ENCODE assay signal across 22 cellular contexts in genomic region chr12:123404581-123404980, GRCh38. TPM values are rescaled to one million over a fixed set of nuclear protein-coding genes. Genes with fewer than 3 reads are reported as not detected.
DNase-seq lines count a peak whose midpoint lies in the region; ATAC-seq, FAIRE-seq and TF ChIP-seq lines count a peak whose summit lies in the region.
"Had no signal": no experiment of that assay in that cellular context is flagged by ENCODE, and none has a peak within 500 bp of the region (broad histone marks: within the 10 kb centered on the region; RNA-seq: fewer than 3 reads in every experiment).

No MANE protein-coding gene starts in this region.

- no peaks in the 10 kb centered on the region for H3K27me3 ChIP-seq in GM12878 (replicated peaks in 1 of 2; ENCODE audit: control insufficient read depth in 2 of 2, insufficient read depth in 2 of 2, low read length in 1 of 2)
- no peaks in the 10 kb centered on the region for H3K27me3 ChIP-seq in neutrophil
- H3K27me3 ChIP-seq: BLaER1, SJCRH30 had no signal

- peak overlapping the region in 1 of 4 donors; percentile 23 for H3K4me3 Mint-ChIP-seq in IgD-negative memory B cell
- H3K4me3 Mint-ChIP-seq: CD4-positive, alpha-beta memory T cell; GM23338 had no signal

- SMC1A ChIA-PET in GM12878 (lab: Charles Lee; ENCODE audit: uncharacterized antibody, unreplicated experiment): interaction anchor here (1.0 to 1.5 kb wide), 4 partner anchors 12 to 60 kb away, joined by 3 to 4 read pairs (median 4); no protein-coding TSS in a partner anchor

- intact Hi-C loops in GM12878 (cut with micrococcal nuclease; ENCODE audit: unreplicated experiment): no loop called here
- intact Hi-C loops in left cardiac atrium (cut with DNase I): no loop called here

- H3K9me3 Mint-ChIP-seq in IgD-negative memory B cell: no peaks in the 10 kb centered on the region
- H3K9me3 Mint-ChIP-seq: GM23338 had no signal

- in situ Hi-C loops in GM12878 (cut with MboI): no loop called here

- ATAC-seq in GM12878 (peak; percentile 44), left cardiac atrium (no peak)
- ATAC-seq: A549, GM23338 had no signal

- no peak for TF ChIP-seq CTCF in GM12878 (IDR thresholded peaks at IDR 0.05 in 2 of 3, conservative IDR thresholded peaks at IDR 0.05 in 1 of 3; ENCODE audit: control insufficient read depth in 2 of 3, extremely low read depth in 1 of 3, insufficient read depth in 1 of 3, low read depth in 3 of 3, low read length in 3 of 3)
- no peak for TF ChIP-seq CTCF in neutrophil (IDR thresholded peaks at IDR 0.05)

- no peak overlapping the region for H3K9ac ChIP-seq in GM12878 (ENCODE audit: control insufficient read depth, insufficient read depth, low read length)
- H3K9ac ChIP-seq: BLaER1 had no signal

- no peak for TF ChIP-seq RAD21 in GM12878 (IDR thresholded peaks at IDR 0.05; ENCODE audit: insufficient read depth, low read depth, low read length)

- H2AFZ ChIP-seq in GM12878 (ENCODE audit: control insufficient read depth, low read depth, low read length): no peak overlapping the region
- H2AFZ ChIP-seq: GM23338, PC-9 had no signal

- H3K27me3 Mint-ChIP-seq in IgD-negative memory B cell: no peaks in the 10 kb centered on the region
- H3K27me3 Mint-ChIP-seq: CD4-positive, alpha-beta memory T cell had no signal

- POLR2A ChIA-PET in GM12878 (lab: Charles Lee): interaction anchor here (0.6 kb wide), 1 partner anchor 48 kb away, joined by 3 read pairs; no protein-coding TSS in a partner anchor

- no peak overlapping the region for H3K4me2 ChIP-seq in GM12878 (ENCODE audit: control insufficient read depth, insufficient read depth)
- H3K4me2 ChIP-seq: A549, BLaER1, GM23338, PC-9 had no signal

- no peak for FAIRE-seq in GM12878 (lab: Jason Lieb, UNC)
- FAIRE-seq: A549, GM19239 had no signal

- RAD21 ChIA-PET in GM12878 (lab: Charles Lee; ENCODE audit: unreplicated experiment): interaction anchor here (1.2 kb wide), 1 partner anchor 20 kb away, joined by 4 read pairs; the partner anchor contains the start of gene KMT5A

- 66% methylated on average over 9 of the region's 9 CpGs for WGBS in GM12878 (ENCODE audit: insufficient coverage, insufficient replicate concordance, low lambda C conversion rate, missing lambda C conversion rate)

- peaks cover 0 to 7% (median 5%) of the 10 kb centered on the region in 3 donors for H3K4me1 Mint-ChIP-seq in IgD-negative memory B cell

- no peak overlapping the region for H3K4me3 ChIP-seq in GM12878
- H3K4me3 ChIP-seq in neutrophil (ENCODE audit: low read depth in 1 of 2, low read length in 1 of 2): no peak overlapping the region
- H3K4me3 ChIP-seq: A549, BLaER1, GM23338, PC-9, SJCRH30 had no signal

- no peaks in the 10 kb centered on the region for H4K20me1 ChIP-seq in GM12878 (ENCODE audit: control insufficient read depth, insufficient read depth)

- no TSS peak for BruUV-seq in GM12878 (replicated peaks; lab: Mats Ljungman, UMichigan)

- peak overlapping the region; percentile 21 to 67 (median 31) for H3K27ac Mint-ChIP-seq in IgD-negative memory B cell
- H3K27ac Mint-ChIP-seq: GM23338 had no signal

- H3K36me3 ChIP-seq in GM12878 (ENCODE audit: control insufficient read depth in 2 of 2, insufficient read depth in 2 of 2, low read length in 1 of 2) (peaks cover 17 to 19% of the 10 kb centered on the region in 2 experiments), neutrophil (peaks cover 77% of the 10 kb centered on the region)

- DNase-seq in GM12878 (ENCODE audit: low read depth, low spot score) (no peak), SIG-M5 treated with dmso at 0.1 percent for 504 hours (lab: John Stamatoyannopoulos, UW; ENCODE audit: unreplicated experiment) (no peak), left cardiac atrium (no peak)
- DNase-seq: CD4-positive, alpha-beta memory T cell; DMS153; GDM1; HCEC 1CT; Kasumi-1; MM.1S; NCI-H1092; NCI-H1436 treated with DMSO at 0.1 percent for 48 hours; NCI-H2029; NCI-H345; NCI-H524 treated with DMSO at 0.1 percent for 48 hours; PC-9; SJCRH30 had no signal

- H3K36me3 Mint-ChIP-seq in IgD-negative memory B cell: no peaks in the 10 kb centered on the region

- TF ChIP-seq EP300 in GM12878 (IDR thresholded peaks at IDR 0.05; ENCODE audit: borderline replicate concordance in 1 of 2, control insufficient read depth in 1 of 2, low read depth in 2 of 2, low read length in 2 of 2): no peak

- CTCF ChIA-PET in GM12878 (lab: Yijun Ruan, JAX): no interaction called here

- no peak for TF ChIP-seq POLR2A in GM12878 (IDR thresholded peaks at IDR 0.05; ENCODE audit: low read depth, low read length)

- H3K27ac ChIP-seq in GM12878 (ENCODE audit: control insufficient read depth, insufficient read depth) (no peak overlapping the region), neutrophil (peak overlapping the region; percentile 78)
- H3K27ac ChIP-seq: A549, BLaER1, PC-9, SJCRH30 had no signal

- H3K79me2 ChIP-seq in GM12878 (ENCODE audit: control insufficient read depth, insufficient read depth, low read length): no peaks in the 10 kb centered on the region; the same call in none of the 2 replicates

- H3K9me3 ChIP-seq in GM12878 (replicated peaks; ENCODE audit: control insufficient read depth, insufficient read depth, low read length) (no peaks in the 10 kb centered on the region), neutrophil (no peaks in the 10 kb centered on the region)
- H3K9me3 ChIP-seq: A549, BLaER1, SJCRH30 had no signal

- H3K4me1 ChIP-seq in GM12878 (ENCODE audit: control insufficient read depth, insufficient read depth, low read length): no peaks in the 10 kb centered on the region
- H3K4me1 ChIP-seq in neutrophil (ENCODE audit: control insufficient read depth in 1 of 2, insufficient read depth in 1 of 2, low read depth in 1 of 2, low read length in 1 of 2): peaks cover 6 to 27% of the 10 kb centered on the region in 2 experiments
- H3K4me1 ChIP-seq: A549, SJCRH30 had no signal

RNA-seq across cellular contexts. Expression of gene KMT5A, which starts 20.6 kb away (rescaled TPM):
- polyA plus RNA-seq in IgD-negative memory B cell: 3.0 TPM
- total RNA-seq in GM12878 (2013; cell fraction: nucleolus; rRNA removed): 46.9 and 65.3 TPM in 2 replicates
- 33.7 and 41.3 TPM in 2 replicates for total RNA-seq in GM12878 (2014; rRNA removed)
- total RNA-seq in GM12878 (2014; rRNA removed; fragmentation: Illumina TruSeq; extraction: Trizol): 39.2 and 39.4 TPM in 2 replicates
- total RNA-seq in GM12878 (2021): 39.2 and 47.1 TPM in 2 replicates
- polyA plus RNA-seq in GM12878 (2011; ENCODE audit: low read depth): 12.8 TPM
- 30.0 and 31.8 TPM in 2 replicates for polyA plus RNA-seq in GM12878 (2011; rRNA removed)
- polyA plus RNA-seq in GM12878 (2011; cell fraction: cytosol; rRNA removed): 26.0 and 27.7 TPM in 2 replicates
- 69.3 and 82.9 TPM in 2 replicates for polyA plus RNA-seq in GM12878 (2011; cell fraction: nucleus; rRNA removed)
- 25.0 and 25.3 TPM in 2 replicates for polyA plus RNA-seq in GM12878 (2012)
- 45.4 and 54.2 TPM in 2 replicates for polyA plus RNA-seq in GM12878 (2014; fragmentation: Illumina TruSeq; extraction: Trizol)
- 1 to 10 TPM; 3.2 to 6.8 TPM for polyA plus RNA-seq in GM12878 (2014; fragmentation: Nextera tagmentation; extraction: Ambion mirVana)
- 34.7 and 41.0 TPM in 2 replicates for polyA plus RNA-seq in GM12878 (2014; rRNA removed)
- 10 to 100 TPM; 17.3 to 18.3 TPM for polyA plus RNA-seq in GM12878 (2016; fragmentation: Nextera tagmentation; extraction: Ambion mirVana)
- polyA minus RNA-seq in GM12878 (2011; rRNA and poly(A)+ RNA removed): 22.1 and 23.6 TPM in 2 replicates
- 8.7 and 13.2 TPM in 2 replicates for polyA minus RNA-seq in GM12878 (2011; cell fraction: cytosol; rRNA and poly(A)+ RNA removed)
- 20.3 and 27.7 TPM in 2 replicates for polyA minus RNA-seq in GM12878 (2011; cell fraction: nucleus; rRNA and poly(A)+ RNA removed)
- total RNA-seq in left cardiac atrium: 10 to 100 TPM; 17.6 to 22.9 TPM

RNA-seq across cellular contexts. Expression of gene RILPL2, which starts 31.9 kb away (rescaled TPM):
- 14.3 TPM for polyA plus RNA-seq in IgD-negative memory B cell
- total RNA-seq in GM12878 (2013; cell fraction: nucleolus; rRNA removed): 14.7 and 14.8 TPM in 2 replicates
- total RNA-seq in GM12878 (2014; rRNA removed): 18.9 and 19.2 TPM in 2 replicates
- total RNA-seq in GM12878 (2014; rRNA removed; fragmentation: Illumina TruSeq; extraction: Trizol): 16.9 and 17.8 TPM in 2 replicates
- 18.7 and 19.2 TPM in 2 replicates for total RNA-seq in GM12878 (2021)
- polyA plus RNA-seq in GM12878 (2011; ENCODE audit: low read depth): 11.1 TPM
- polyA plus RNA-seq in GM12878 (2011; rRNA removed): 21.8 and 23.9 TPM in 2 replicates
- 17.7 and 21.6 TPM in 2 replicates for polyA plus RNA-seq in GM12878 (2011; cell fraction: cytosol; rRNA removed)
- 7.4 and 9.1 TPM in 2 replicates for polyA plus RNA-seq in GM12878 (2011; cell fraction: nucleus; rRNA removed)
- polyA plus RNA-seq in GM12878 (2012): 17.7 and 21.4 TPM in 2 replicates
- 15.8 and 20.3 TPM in 2 replicates for polyA plus RNA-seq in GM12878 (2014; fragmentation: Illumina TruSeq; extraction: Trizol)
- 1 to 10 TPM; 3.5 to 8.3 TPM for polyA plus RNA-seq in GM12878 (2014; fragmentation: Nextera tagmentation; extraction: Ambion mirVana)
- 23.2 and 24.0 TPM in 2 replicates for polyA plus RNA-seq in GM12878 (2014; rRNA removed)
- polyA plus RNA-seq in GM12878 (2016; fragmentation: Nextera tagmentation; extraction: Ambion mirVana): 10 to 100 TPM; 36.9 to 38.5 TPM
- 8.3 and 9.7 TPM in 2 replicates for polyA minus RNA-seq in GM12878 (2011; rRNA and poly(A)+ RNA removed)
- polyA minus RNA-seq in GM12878 (2011; cell fraction: cytosol; rRNA and poly(A)+ RNA removed): 5.8 and 6.0 TPM in 2 replicates
- polyA minus RNA-seq in GM12878 (2011; cell fraction: nucleus; rRNA and poly(A)+ RNA removed): 2.4 and 4.4 TPM in 2 replicates
- total RNA-seq in left cardiac atrium: 1 to 10 TPM; 3.1 to 3.7 TPM

RNA-seq across cellular contexts. Expression of gene SBNO1, which starts 39.9 kb away (rescaled TPM):
- polyA plus RNA-seq in IgD-negative memory B cell (25.3 TPM), GM12878 (2011; rRNA removed) (19.8 and 29.3 TPM in 2 replicates), GM12878 (2014; fragmentation: Illumina TruSeq; extraction: Trizol) (22.0 and 28.2 TPM in 2 replicates), GM12878 (2014; fragmentation: Nextera tagmentation; extraction: Ambion mirVana) (10 to 100 TPM in 1 of 2 experiments, 1 to 10 TPM in 1; 7.5 to 10.9 TPM), GM12878 (2014; rRNA removed) (9.9 and 13.3 TPM in 2 replicates), GM12878 (2016; fragmentation: Nextera tagmentation; extraction: Ambion mirVana) (10 to 100 TPM; 33.1 to 37.8 TPM)
- total RNA-seq in GM12878 (2013; cell fraction: nucleolus; rRNA removed): 49.6 and 49.7 TPM in 2 replicates
- total RNA-seq in GM12878 (2014; rRNA removed) (15.8 and 17.6 TPM in 2 replicates), GM12878 (2014; rRNA removed; fragmentation: Illumina TruSeq; extraction: Trizol) (29.9 and 31.1 TPM in 2 replicates), GM12878 (2021) (38.2 and 39.7 TPM in 2 replicates), left cardiac atrium (10 to 100 TPM; 25.9 to 26.1 TPM)
- 12.7 TPM for polyA plus RNA-seq in GM12878 (2011; ENCODE audit: low read depth)
- 6.1 and 8.0 TPM in 2 replicates for polyA plus RNA-seq in GM12878 (2011; cell fraction: cytosol; rRNA removed)
- 7.2 and 10.4 TPM in 2 replicates for polyA plus RNA-seq in GM12878 (2011; cell fraction: nucleus; rRNA removed)
- 18.2 and 19.1 TPM in 2 replicates for polyA plus RNA-seq in GM12878 (2012)
- 25.0 and 35.0 TPM in 2 replicates for polyA minus RNA-seq in GM12878 (2011; rRNA and poly(A)+ RNA removed)
- 10.6 and 13.3 TPM in 2 replicates for polyA minus RNA-seq in GM12878 (2011; cell fraction: cytosol; rRNA and poly(A)+ RNA removed)
- 5.0 and 8.4 TPM in 2 replicates for polyA minus RNA-seq in GM12878 (2011; cell fraction: nucleus; rRNA and poly(A)+ RNA removed)

RNA-seq across cellular contexts. Expression of gene SNRNP35, which starts 53.4 kb away (rescaled TPM):
- polyA plus RNA-seq in IgD-negative memory B cell: 47.5 TPM
- 62.6 and 65.9 TPM in 2 replicates for total RNA-seq in GM12878 (2013; cell fraction: nucleolus; rRNA removed)
- 23.6 and 27.2 TPM in 2 replicates for total RNA-seq in GM12878 (2014; rRNA removed)
- 36.3 and 37.0 TPM in 2 replicates for total RNA-seq in GM12878 (2014; rRNA removed; fragmentation: Illumina TruSeq; extraction: Trizol)
- total RNA-seq in GM12878 (2021): 17.7 and 21.6 TPM in 2 replicates
- polyA plus RNA-seq in GM12878 (2011; ENCODE audit: low read depth): 14.9 TPM
- polyA plus RNA-seq in GM12878 (2011; rRNA removed): 22.0 and 22.6 TPM in 2 replicates
- 18.9 and 20.0 TPM in 2 replicates for polyA plus RNA-seq in GM12878 (2011; cell fraction: cytosol; rRNA removed)
- polyA plus RNA-seq in GM12878 (2011; cell fraction: nucleus; rRNA removed): 12.5 and 19.1 TPM in 2 replicates
- polyA plus RNA-seq in GM12878 (2012): 24.5 and 39.2 TPM in 2 replicates
- 41.0 and 46.9 TPM in 2 replicates for polyA plus RNA-seq in GM12878 (2014; fragmentation: Illumina TruSeq; extraction: Trizol)
- polyA plus RNA-seq in GM12878 (2014; fragmentation: Nextera tagmentation; extraction: Ambion mirVana): 10 to 100 TPM; 25.0 to 49.6 TPM
- polyA plus RNA-seq in GM12878 (2014; rRNA removed): 28.7 and 33.1 TPM in 2 replicates
- polyA plus RNA-seq in GM12878 (2016; fragmentation: Nextera tagmentation; extraction: Ambion mirVana): 10 to 100 TPM; 27.0 to 31.0 TPM
- 16.5 and 19.9 TPM in 2 replicates for polyA minus RNA-seq in GM12878 (2011; rRNA and poly(A)+ RNA removed)
- polyA minus RNA-seq in GM12878 (2011; cell fraction: cytosol; rRNA and poly(A)+ RNA removed): 9.1 and 11.5 TPM in 2 replicates
- polyA minus RNA-seq in GM12878 (2011; cell fraction: nucleus; rRNA and poly(A)+ RNA removed): 12.3 and 26.5 TPM in 2 replicates
- 10 to 100 TPM; 20.1 to 22.3 TPM for total RNA-seq in left cardiac atrium
